ENCODE assay signal across 7 cellular contexts in genomic region chr11:46116712-46117037, GRCh38. TPM values are rescaled to one million over a fixed set of nuclear protein-coding genes. Genes with fewer than 3 reads are reported as not detected.
A peak's percentile ranks its signal among the peaks of the same experiment; 100 is the strongest.
DNase-seq lines count a peak whose midpoint lies in the region; ATAC-seq, FAIRE-seq and TF ChIP-seq lines count a peak whose summit lies in the region.
"Not testable (repeated sequence)": the region's sequence is repeated elsewhere in the genome, so short reads cannot be mapped to it uniquely, and the experiment has no call there.

No MANE protein-coding gene starts in this region.

- not testable (repeated sequence) for H2AFZ ChIP-seq in MM.1S (ENCODE audit: low read length); GM12878 (ENCODE audit: control insufficient read depth, low read depth, low read length); neural progenitor cell (replicated peaks)

- RAD21 ChIA-PET in GM12878 (lab: Charles Lee; ENCODE audit: unreplicated experiment) = interaction anchor here (1.0 to 4.8 kb wide), 10 partner anchors 8 to 345 kb away, joined by 3 to 64 read pairs (median 6); no protein-coding TSS in a partner anchor

- POLR2A ChIA-PET in CD8-positive, alpha-beta T cell (lab: Charles Lee) = interaction anchor here (0.5 kb wide), 1 partner anchor 181 kb away, joined by 3 read pairs; no protein-coding TSS in a partner anchor
- POLR2A ChIA-PET in GM12878 (lab: Charles Lee) = interaction anchor here (0.6 to 9.2 kb wide), 5 partner anchors 8 to 193 kb away, joined by 3 to 96 read pairs (median 5); no protein-coding TSS in a partner anchor

- not testable (repeated sequence) for H3K9me2 ChIP-seq in MM.1S (replicated peaks; ENCODE audit: insufficient read depth, low read length)

- peaks cover 54% of the 10 kb centered on the region for H3K4me1 ChIP-seq in CD8-positive, alpha-beta T cell (ENCODE audit: insufficient read depth, low read length)
- H3K4me1 ChIP-seq in MM.1S (ENCODE audit: low read length) (peaks cover 24% of the 10 kb centered on the region), neural progenitor cell (peaks cover 20% of the 10 kb centered on the region)
- not testable (repeated sequence) for H3K4me1 ChIP-seq in GM12878 (ENCODE audit: control insufficient read depth, insufficient read depth, low read length)

- not testable (repeated sequence) for ATAC-seq in CD8-positive, alpha-beta T cell; activated T-cell treated with anti-CD3 and anti-CD28 coated beads, Interleukin-2, amount 50 U/mL, for 72 hours (replicated peaks in 1 of 2); GM12878

- intact Hi-C loops in CD8-positive, alpha-beta T cell (cut with DNase I, micrococcal nuclease) = loop anchor here (5.0 to 10.0 kb wide), 6 partner anchors 121 to 1308 kb away; partner anchors contain the start of genes ATG13 (in 2 of the 2), HARBI1 (in 2 of the 2), CRY2 (in 1 of the 2) and PSMC3 (in 1 of the 2)
- intact Hi-C loops in GM12878 (cut with micrococcal nuclease; ENCODE audit: unreplicated experiment) = not testable (repeated sequence)

- H3K27me3 Mint-ChIP-seq in CD8-positive, alpha-beta T cell (ENCODE audit: low read depth); T-helper 2 cell treated with Interferon-gamma antibody and Interleukin-4, amounts not matched to agents 5 μg/mL and 100 μg/mL, for 36 hours (ENCODE audit: low read depth); activated T-cell treated with anti-CD3 and anti-CD28 coated beads, Interleukin-2, amount 50 U/mL, for 72 hours (ENCODE audit: low read depth); neural progenitor cell (ENCODE audit: insufficient read depth, low read depth): not testable (repeated sequence)
- H3K27me3 Mint-ChIP-seq in immature natural killer cell (ENCODE audit: low read depth in 3 of 3) = peaks cover 16 to 21% (median 20%) of the 10 kb centered on the region in 3 donors

- not testable (repeated sequence) for TF ChIP-seq EP300 in GM12878 (IDR thresholded peaks at IDR 0.05; ENCODE audit: borderline replicate concordance in 1 of 2, control insufficient read depth in 1 of 2, low read depth in 2 of 2, low read length in 2 of 2)

- not testable (repeated sequence) for DNase-seq in CD8-positive, alpha-beta T cell; MM.1S; T-helper 2 cell treated with Interferon-gamma antibody and Interleukin-4, amounts not matched to agents 5 μg/mL and 100 μg/mL, for 36 hours (ENCODE audit: low spot score); activated T-cell treated with anti-CD3 and anti-CD28 coated beads, Interleukin-2, amount 50 U/mL, for 72 hours; GM12878 (ENCODE audit: low read depth, low spot score); immature natural killer cell; neural progenitor cell (ENCODE audit: low spot score)

- H3K36me3 ChIP-seq in CD8-positive, alpha-beta T cell (ENCODE audit: insufficient read depth, low read length); MM.1S (replicated peaks; ENCODE audit: insufficient read depth, low read length); GM12878 (ENCODE audit: control insufficient read depth in 2 of 2, insufficient read depth in 2 of 2, low read length in 1 of 2); neural progenitor cell: not testable (repeated sequence)

- in situ Hi-C loops in GM12878 (cut with MboI) = not testable (repeated sequence)

- H3K4me1 Mint-ChIP-seq in CD8-positive, alpha-beta T cell (ENCODE audit: low read depth) = peaks cover 57% of the 10 kb centered on the region
- H3K4me1 Mint-ChIP-seq in T-helper 2 cell treated with Interferon-gamma antibody and Interleukin-4, amounts not matched to agents 5 μg/mL and 100 μg/mL, for 36 hours (ENCODE audit: low read depth) = peaks cover 57% of the 10 kb centered on the region
- H3K4me1 Mint-ChIP-seq in activated T-cell treated with anti-CD3 and anti-CD28 coated beads, Interleukin-2, amount 50 U/mL, for 72 hours (ENCODE audit: low read depth) = peaks cover 68% of the 10 kb centered on the region
- H3K4me1 Mint-ChIP-seq in immature natural killer cell (peaks cover 64 to 77% of the 10 kb centered on the region in 2 donors), neural progenitor cell (peaks cover 43% of the 10 kb centered on the region)

- peaks cover 10% of the 10 kb centered on the region for H3K36me3 Mint-ChIP-seq in CD8-positive, alpha-beta T cell
- H3K36me3 Mint-ChIP-seq in T-helper 2 cell treated with Interferon-gamma antibody and Interleukin-4, amounts not matched to agents 5 μg/mL and 100 μg/mL, for 36 hours (ENCODE audit: low read depth) = peaks cover 12% of the 10 kb centered on the region
- peaks cover 6 to 12% of the 10 kb centered on the region in 2 donors for H3K36me3 Mint-ChIP-seq in activated T-cell treated with anti-CD3 and anti-CD28 coated beads, Interleukin-2, amount 50 U/mL, for 72 hours (ENCODE audit: insufficient read depth in 2 of 2)
- H3K36me3 Mint-ChIP-seq in immature natural killer cell, neural progenitor cell: not testable (repeated sequence)

- TF ChIP-seq RAD21 in GM12878 (IDR thresholded peaks at IDR 0.05; ENCODE audit: insufficient read depth, low read depth, low read length) = not testable (repeated sequence)

- not testable (repeated sequence) for H4K20me1 ChIP-seq in MM.1S (ENCODE audit: insufficient read depth, low read length); GM12878 (ENCODE audit: control insufficient read depth, insufficient read depth)
- H4K20me1 ChIP-seq in neural progenitor cell (ENCODE audit: low read depth) = peaks cover 64% of the 10 kb centered on the region

- H3K9ac ChIP-seq in MM.1S (ENCODE audit: low read length); neural progenitor cell: not testable (repeated sequence)
- H3K9ac ChIP-seq in GM12878 (ENCODE audit: control insufficient read depth, insufficient read depth, low read length) = peak overlapping the region; percentile 26

- BruUV-seq in GM12878 (replicated peaks; lab: Mats Ljungman, UMichigan) = not testable (repeated sequence)

- H3K27ac Mint-ChIP-seq in CD8-positive, alpha-beta T cell = peak overlapping the region; percentile 69
- H3K27ac Mint-ChIP-seq in T-helper 2 cell treated with Interferon-gamma antibody and Interleukin-4, amounts not matched to agents 5 μg/mL and 100 μg/mL, for 36 hours = peak overlapping the region; percentile 85
- H3K27ac Mint-ChIP-seq in activated T-cell treated with anti-CD3 and anti-CD28 coated beads, Interleukin-2, amount 50 U/mL, for 72 hours = peak overlapping the region; percentile 98
- H3K27ac Mint-ChIP-seq in immature natural killer cell = peak overlapping the region in 4 of 6 donors; percentile 68 to 75 (median 72)
- H3K27ac Mint-ChIP-seq in neural progenitor cell = not testable (repeated sequence)

- H3F3A ChIP-seq in MM.1S (ENCODE audit: insufficient read depth, low read length) (peaks cover 45% of the 10 kb centered on the region), neural progenitor cell (ENCODE audit: low read depth) (peaks cover 33% of the 10 kb centered on the region)

- H3K4me3 ChIP-seq in CD8-positive, alpha-beta T cell (ENCODE audit: low read depth, low read length); neural progenitor cell: not testable (repeated sequence)
- H3K4me3 ChIP-seq in MM.1S (ENCODE audit: low read length) (peak overlapping the region; percentile 9; the same call in 1 of the 2 replicates), GM12878 (peak overlapping the region; percentile 82; the same call in 1 of the 2 replicates)

- FAIRE-seq in GM12878 (lab: Jason Lieb, UNC) = not testable (repeated sequence)

- H3K4me2 ChIP-seq in MM.1S (ENCODE audit: low read depth, low read length) (peak overlapping the region; percentile 60), GM12878 (ENCODE audit: control insufficient read depth, insufficient read depth) (peak overlapping the region; percentile 56), neural progenitor cell (peak overlapping the region; percentile 16)

- TF ChIP-seq CTCF in CD8-positive, alpha-beta T cell (IDR thresholded peaks at IDR 0.05); MM.1S (IDR thresholded peaks at IDR 0.05; ENCODE audit: low read length); GM12878 (IDR thresholded peaks at IDR 0.05 in 2 of 3, conservative IDR thresholded peaks at IDR 0.05 in 1 of 3; ENCODE audit: control insufficient read depth in 2 of 3, extremely low read depth in 1 of 3, insufficient read depth in 1 of 3, low read depth in 3 of 3, low read length in 3 of 3); neural progenitor cell (IDR thresholded peaks at IDR 0.05): not testable (repeated sequence)

- CTCF ChIA-PET in CD8-positive, alpha-beta T cell (lab: Charles Lee) = interaction anchor here (0.7 to 1.8 kb wide), 3 partner anchors 14 to 152 kb away, joined by 3 to 7 read pairs (median 4); no protein-coding TSS in a partner anchor
- CTCF ChIA-PET in GM12878 (lab: Yijun Ruan, JAX) = interaction anchor here (0.6 to 8.0 kb wide), 11 partner anchors 8 to 244 kb away, joined by 3 to 133 read pairs (median 6); no protein-coding TSS in a partner anchor

- H3K27ac ChIP-seq in CD8-positive, alpha-beta T cell (ENCODE audit: low read depth, low read length); neural progenitor cell: not testable (repeated sequence)
- H3K27ac ChIP-seq in MM.1S (ENCODE audit: low read length) = peak overlapping the region; percentile 66; the same call in 1 of the 2 replicates
- H3K27ac ChIP-seq in GM12878 (ENCODE audit: control insufficient read depth, insufficient read depth) = peak overlapping the region; percentile 65

- WGBS in GM12878 (ENCODE audit: insufficient coverage, insufficient replicate concordance, low lambda C conversion rate, missing lambda C conversion rate) = 44% methylated on average over 10 of the region's 10 CpGs

- H3K4me3 Mint-ChIP-seq in CD8-positive, alpha-beta T cell = peak overlapping the region; percentile 18
- H3K4me3 Mint-ChIP-seq in T-helper 2 cell treated with Interferon-gamma antibody and Interleukin-4, amounts not matched to agents 5 μg/mL and 100 μg/mL, for 36 hours = peak overlapping the region; percentile 71
- peak overlapping the region; percentile 97 to 98 for H3K4me3 Mint-ChIP-seq in activated T-cell treated with anti-CD3 and anti-CD28 coated beads, Interleukin-2, amount 50 U/mL, for 72 hours
- peak overlapping the region in 3 of 5 donors; percentile 23 to 93 (median 25) for H3K4me3 Mint-ChIP-seq in immature natural killer cell
- not testable (repeated sequence) for H3K4me3 Mint-ChIP-seq in neural progenitor cell

- H3K79me2 ChIP-seq in MM.1S (ENCODE audit: low read length) = peaks cover 69% of the 10 kb centered on the region
- peaks cover 81% of the 10 kb centered on the region for H3K79me2 ChIP-seq in GM12878 (ENCODE audit: control insufficient read depth, insufficient read depth, low read length)
- H3K79me2 ChIP-seq in neural progenitor cell (ENCODE audit: low read depth) = peaks cover 84% of the 10 kb centered on the region

- not testable (repeated sequence) for TF ChIP-seq POLR2A in GM12878 (IDR thresholded peaks at IDR 0.05; ENCODE audit: low read depth, low read length)

- not testable (repeated sequence) for H3K9me3 Mint-ChIP-seq in CD8-positive, alpha-beta T cell; T-helper 2 cell treated with Interferon-gamma antibody and Interleukin-4, amounts not matched to agents 5 μg/mL and 100 μg/mL, for 36 hours; activated T-cell treated with anti-CD3 and anti-CD28 coated beads, Interleukin-2, amount 50 U/mL, for 72 hours; immature natural killer cell; neural progenitor cell

- H3K27me3 ChIP-seq in CD8-positive, alpha-beta T cell (ENCODE audit: insufficient read depth, low read length); MM.1S (replicated peaks; ENCODE audit: insufficient read depth, low read length); GM12878 (replicated peaks in 1 of 2; ENCODE audit: control insufficient read depth in 2 of 2, insufficient read depth in 2 of 2, low read length in 1 of 2); neural progenitor cell: not testable (repeated sequence)

- SMC1A ChIA-PET in GM12878 (lab: Charles Lee; ENCODE audit: uncharacterized antibody, unreplicated experiment) = interaction anchor here (0.6 to 8.2 kb wide), 8 partner anchors 13 to 1415 kb away, joined by 3 to 137 read pairs (median 12); no protein-coding TSS in a partner anchor

- not testable (repeated sequence) for H3K9me3 ChIP-seq in CD8-positive, alpha-beta T cell (ENCODE audit: low read length); MM.1S (replicated peaks; ENCODE audit: insufficient read depth, low read length); GM12878 (replicated peaks; ENCODE audit: control insufficient read depth, insufficient read depth, low read length); neural progenitor cell (ENCODE audit: low read depth)

RNA-seq across cellular contexts. Expression of gene PHF21A, which starts 4.6 kb away (rescaled TPM):
- total RNA-seq in CD8-positive, alpha-beta T cell = 10 to 100 TPM; 55.7 to 60.2 TPM
- total RNA-seq in activated T-cell treated with anti-CD3 and anti-CD28 coated beads, Interleukin-2, amount 50 U/mL, for 72 hours = 10 to 100 TPM; 69.2 to 70.2 TPM
- 89.2 and 127 TPM in 2 replicates for total RNA-seq in GM12878 (2013; cell fraction: nucleolus; rRNA removed)
- total RNA-seq in GM12878 (2014; rRNA removed) (9.6 and 12.2 TPM in 2 replicates), GM12878 (2014; rRNA removed; fragmentation: Illumina TruSeq; extraction: Trizol) (10.4 and 11.7 TPM in 2 replicates), GM12878 (2021) (29.2 and 31.6 TPM in 2 replicates), neural progenitor cell (ENCODE audit: low replicate concordance) (33.9 and 49.6 TPM in 2 replicates)
- 13.7 TPM for polyA plus RNA-seq in GM12878 (2011; ENCODE audit: low read depth)
- polyA plus RNA-seq in GM12878 (2011; rRNA removed) (25.0 and 37.2 TPM in 2 replicates), GM12878 (2014; fragmentation: Illumina TruSeq; extraction: Trizol) (32.9 and 34.0 TPM in 2 replicates), GM12878 (2014; fragmentation: Nextera tagmentation; extraction: Ambion mirVana) (1 to 10 TPM; 2.6 to 2.7 TPM), GM12878 (2014; rRNA removed) (14.9 and 21.2 TPM in 2 replicates), GM12878 (2016; fragmentation: Nextera tagmentation; extraction: Ambion mirVana) (10 to 100 TPM; 17.1 to 19.7 TPM), immature natural killer cell (10 to 100 TPM in 1 of 3 donors, 1 to 10 TPM in 2; 4.4 to 21.3 (median 5.8) TPM)
- 16.1 and 18.9 TPM in 2 replicates for polyA plus RNA-seq in GM12878 (2011; cell fraction: cytosol; rRNA removed)
- polyA plus RNA-seq in GM12878 (2011; cell fraction: nucleus; rRNA removed) = 57.1 and 57.6 TPM in 2 replicates
- 28.1 and 32.6 TPM in 2 replicates for polyA plus RNA-seq in GM12878 (2012)
- 26.6 and 33.1 TPM in 2 replicates for polyA minus RNA-seq in GM12878 (2011; rRNA and poly(A)+ RNA removed)
- 9.1 and 13.5 TPM in 2 replicates for polyA minus RNA-seq in GM12878 (2011; cell fraction: cytosol; rRNA and poly(A)+ RNA removed)
- 24.1 and 42.1 TPM in 2 replicates for polyA minus RNA-seq in GM12878 (2011; cell fraction: nucleus; rRNA and poly(A)+ RNA removed)
